ENCODE assay signal across 2 cellular contexts in the genomic region with DNA sequence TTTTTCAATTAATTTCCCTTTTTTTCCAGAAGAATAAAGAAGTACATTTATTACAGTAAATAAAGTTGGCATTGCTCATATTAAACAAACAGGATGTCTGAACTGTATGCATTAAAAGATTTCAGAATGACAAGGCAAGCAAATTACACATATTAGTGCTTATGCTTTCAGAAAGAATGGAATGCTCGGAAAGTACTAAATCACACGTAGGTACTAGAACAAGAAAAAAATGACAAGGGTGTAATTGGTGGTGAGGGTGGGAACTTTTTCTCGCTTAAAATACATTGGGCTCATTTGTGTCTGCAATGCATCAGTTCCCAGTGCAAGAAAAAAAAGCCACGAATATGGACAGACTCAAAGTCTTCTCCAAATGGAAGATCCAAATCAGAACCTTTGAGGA.
TF ChIP-seq lines count a peak whose summit lies in the region.

No MANE protein-coding gene starts in this region.

TF ChIP-seq in HEK293T, 16 proteins besides CTCF, POLR2A, EP300 and RAD21 (continued from another document):
- no peak for TF ChIP-seq FOXK2 (IDR thresholded peaks at IDR 0.05)

TF ChIP-seq in WTC11, 78 proteins besides CTCF, POLR2A, EP300 and RAD21 (continued from another document):
- TF ChIP-seq, protein P1, sequence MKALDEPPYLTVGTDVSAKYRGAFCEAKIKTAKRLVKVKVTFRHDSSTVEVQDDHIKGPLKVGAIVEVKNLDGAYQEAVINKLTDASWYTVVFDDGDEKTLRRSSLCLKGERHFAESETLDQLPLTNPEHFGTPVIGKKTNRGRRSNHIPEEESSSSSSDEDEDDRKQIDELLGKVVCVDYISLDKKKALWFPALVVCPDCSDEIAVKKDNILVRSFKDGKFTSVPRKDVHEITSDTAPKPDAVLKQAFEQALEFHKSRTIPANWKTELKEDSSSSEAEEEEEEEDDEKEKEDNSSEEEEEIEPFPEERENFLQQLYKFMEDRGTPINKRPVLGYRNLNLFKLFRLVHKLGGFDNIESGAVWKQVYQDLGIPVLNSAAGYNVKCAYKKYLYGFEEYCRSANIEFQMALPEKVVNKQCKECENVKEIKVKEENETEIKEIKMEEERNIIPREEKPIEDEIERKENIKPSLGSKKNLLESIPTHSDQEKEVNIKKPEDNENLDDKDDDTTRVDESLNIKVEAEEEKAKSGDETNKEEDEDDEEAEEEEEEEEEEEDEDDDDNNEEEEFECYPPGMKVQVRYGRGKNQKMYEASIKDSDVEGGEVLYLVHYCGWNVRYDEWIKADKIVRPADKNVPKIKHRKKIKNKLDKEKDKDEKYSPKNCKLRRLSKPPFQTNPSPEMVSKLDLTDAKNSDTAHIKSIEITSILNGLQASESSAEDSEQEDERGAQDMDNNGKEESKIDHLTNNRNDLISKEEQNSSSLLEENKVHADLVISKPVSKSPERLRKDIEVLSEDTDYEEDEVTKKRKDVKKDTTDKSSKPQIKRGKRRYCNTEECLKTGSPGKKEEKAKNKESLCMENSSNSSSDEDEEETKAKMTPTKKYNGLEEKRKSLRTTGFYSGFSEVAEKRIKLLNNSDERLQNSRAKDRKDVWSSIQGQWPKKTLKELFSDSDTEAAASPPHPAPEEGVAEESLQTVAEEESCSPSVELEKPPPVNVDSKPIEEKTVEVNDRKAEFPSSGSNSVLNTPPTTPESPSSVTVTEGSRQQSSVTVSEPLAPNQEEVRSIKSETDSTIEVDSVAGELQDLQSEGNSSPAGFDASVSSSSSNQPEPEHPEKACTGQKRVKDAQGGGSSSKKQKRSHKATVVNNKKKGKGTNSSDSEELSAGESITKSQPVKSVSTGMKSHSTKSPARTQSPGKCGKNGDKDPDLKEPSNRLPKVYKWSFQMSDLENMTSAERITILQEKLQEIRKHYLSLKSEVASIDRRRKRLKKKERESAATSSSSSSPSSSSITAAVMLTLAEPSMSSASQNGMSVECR (CRISPR knock-in tag; IDR thresholded peaks at IDR 0.05; ENCODE audit: borderline replicate concordance): no peak
- TF ChIP-seq TEAD1 (CRISPR knock-in tag; IDR thresholded peaks at IDR 0.05) (no peak), SMAD3 (CRISPR knock-in tag; IDR thresholded peaks at IDR 0.05; ENCODE audit: borderline replicate concordance) (no peak), SMAD4 (CRISPR knock-in tag; IDR thresholded peaks at IDR 0.05) (no peak), NFATC4 (CRISPR knock-in tag; IDR thresholded peaks at IDR 0.05) (no peak), ZNF671 (CRISPR knock-in tag; IDR thresholded peaks at IDR 0.05) (no peak)
